19 cellular contexts compared by ENCODE assay signal in genomic region chrX:38006283-38006682, GRCh38. TPM values are rescaled to one million over a fixed set of nuclear protein-coding genes. Genes with fewer than 3 reads are reported as not detected.
DNase-seq lines count a peak whose midpoint lies in the region; ATAC-seq and TF ChIP-seq lines count a peak whose summit lies in the region.
"Had no signal": no experiment of that assay in that cellular context is flagged by ENCODE, and none has a peak within 500 bp of the region (broad histone marks: within the 10 kb centered on the region; RNA-seq: fewer than 3 reads in every experiment).

TSS of gene SYTL5 (plus strand) at chrX:38006553. CDS start at chrX:38033890, 27,337 bp downstream.

- H3K36me3 ChIP-seq in HEK293 (ENCODE audit: control insufficient read depth in 2 of 2, insufficient read depth in 1 of 2, low read length in 2 of 2) = no peaks in the 10 kb centered on the region
- no peaks in the 10 kb centered on the region for H3K36me3 ChIP-seq in gastrocnemius medialis
- H3K36me3 ChIP-seq: SJCRH30, thoracic aorta had no signal

- no peaks in the 10 kb centered on the region for H3K9me3 ChIP-seq in HEK293 (ENCODE audit: control insufficient read depth, insufficient read depth, low read depth, low read length)
- no peaks in the 10 kb centered on the region for H3K9me3 ChIP-seq in gastrocnemius medialis
- H3K9me3 ChIP-seq: SJCRH30, thoracic aorta had no signal

- no peak for TF ChIP-seq CTCF in HEK293 (tag by site-specific recombination; IDR thresholded peaks at IDR 0.05)
- TF ChIP-seq CTCF in epithelial cell of esophagus (IDR thresholded peaks at IDR 0.05; ENCODE audit: insufficient read depth, low read depth, low read length, missing control alignments) = no peak
- no peak for TF ChIP-seq CTCF in progenitor cell of endocrine pancreas (IDR thresholded peaks at IDR 0.05; ENCODE audit: unreplicated experiment)
- no peak for TF ChIP-seq CTCF in gastrocnemius medialis (IDR thresholded peaks at IDR 0.05 in 4 of 5, conservative IDR thresholded peaks at IDR 0.05 in 1 of 5)

- in situ Hi-C loops in gastrocnemius medialis (cut with MboI; ENCODE audit: low sequenced_read_pairs in 4 of 4) = no loop called here

- H3K27ac Mint-ChIP-seq in progenitor cell of endocrine pancreas = peak within 1 kb of the TSS; percentile 89
- H3K27ac Mint-ChIP-seq in activated T-helper 2 cell treated with anti-CD3 and anti-CD28 coated beads, Interferon-gamma antibody, Interleukin-2, Interleukin-4, amounts not matched to agents 10 μg/mL and 5 μg/mL and 100 μg/mL, durations not matched to agents 14 hours and 24 hours and 36 hours = no peak within 1 kb of the TSS
- H3K27ac Mint-ChIP-seq: activated T-helper 17 cell treated with anti-CD3 and anti-CD28 coated beads, Interleukin-2, amount 50 U/mL, for 72 hours; B cell had no signal

- CTCF ChIA-PET in HEK293 (lab: Yijun Ruan, JAX) = interaction anchor here (0.6 to 1.2 kb wide), 3 partner anchors 11 to 278 kb away, joined by 3 to 5 read pairs (median 4); no protein-coding TSS in a partner anchor

- no peak within 1 kb of the TSS for H3K4me3 ChIP-seq in HEK293 (ENCODE audit: low read depth, low read length)
- H3K4me3 ChIP-seq in epithelial cell of esophagus (ENCODE audit: low read length) = peak within 1 kb of the TSS; percentile 33
- H3K4me3 ChIP-seq in gastrocnemius medialis = no peak within 1 kb of the TSS
- H3K4me3 ChIP-seq: SJCRH30, thoracic aorta had no signal

- peaks cover 16% of the 10 kb centered on the region for H3K36me3 Mint-ChIP-seq in progenitor cell of endocrine pancreas (ENCODE audit: insufficient read depth)
- H3K36me3 Mint-ChIP-seq in activated T-helper 2 cell treated with anti-CD3 and anti-CD28 coated beads, Interferon-gamma antibody, Interleukin-2, Interleukin-4, amounts not matched to agents 10 μg/mL and 5 μg/mL and 100 μg/mL, durations not matched to agents 14 hours and 24 hours and 36 hours (ENCODE audit: low read depth) = no peaks in the 10 kb centered on the region

- no peak for TF ChIP-seq POLR2A in gastrocnemius medialis (IDR thresholded peaks at IDR 0.05)

- POLR2A ChIA-PET in HEK293 (lab: Yijun Ruan, JAX) = no interaction called here

- H3K27me3 Mint-ChIP-seq in progenitor cell of endocrine pancreas = no peaks in the 10 kb centered on the region
- peaks cover 6% of the 10 kb centered on the region for H3K27me3 Mint-ChIP-seq in activated T-helper 2 cell treated with anti-CD3 and anti-CD28 coated beads, Interferon-gamma antibody, Interleukin-2, Interleukin-4, amounts not matched to agents 10 μg/mL and 5 μg/mL and 100 μg/mL, durations not matched to agents 14 hours and 24 hours and 36 hours (ENCODE audit: low read depth)

- no peak for ATAC-seq in gastrocnemius medialis
- ATAC-seq: activated T-helper 17 cell treated with anti-CD3 and anti-CD28 coated beads, Interleukin-2, amount 50 U/mL, for 72 hours; left lobe of liver had no signal

- H3K27ac ChIP-seq in HEK293 (ENCODE audit: extremely low read depth, low read depth, low read length) (no peak within 1 kb of the TSS), gastrocnemius medialis (no peak within 1 kb of the TSS)
- H3K27ac ChIP-seq: SJCRH30, thoracic aorta had no signal

- H3K4me1 ChIP-seq in HEK293 (ENCODE audit: control insufficient read depth, insufficient read depth, low read length) (no peaks in the 10 kb centered on the region), gastrocnemius medialis (no peaks in the 10 kb centered on the region)
- H3K4me1 ChIP-seq: SJCRH30 had no signal

- peak; percentile 7 for DNase-seq in NCI-H2196 treated with DMSO at 0.1 percent for 48 hours (lab: John Stamatoyannopoulos, UW; ENCODE audit: unreplicated experiment)
- DNase-seq in epithelial cell of esophagus (ENCODE audit: low read depth) = peak; percentile 65
- DNase-seq in progenitor cell of endocrine pancreas (ENCODE audit: low spot score, unreplicated experiment) = no peak
- no peak for DNase-seq in SKM-1 (lab: John Stamatoyannopoulos, UW; ENCODE audit: unreplicated experiment)
- DNase-seq in activated CD4-positive, CD25-positive, alpha-beta regulatory T cell (lab: John Stamatoyannopoulos, UW) = no peak
- no peak for DNase-seq in activated T-helper 2 cell treated with anti-CD3 and anti-CD28 coated beads, Interferon-gamma antibody, Interleukin-2, Interleukin-4, amounts not matched to agents 10 μg/mL and 5 μg/mL and 100 μg/mL, durations not matched to agents 14 hours and 24 hours and 36 hours (ENCODE audit: low spot score)
- DNase-seq in gastrocnemius medialis = no peak
- DNase-seq: activated CD4-positive, CD25-positive, alpha-beta regulatory T cell treated with anti-CD3 and anti-CD28 coated beads, Interleukin-2, amount 50 U/mL, for 72 hours; cerebellar nuclear complex; foreskin fibroblast; NCI-H446 treated with DMSO at 0.1 percent for 48 hours; posterior cingulate gyrus; SJCRH30 had no signal

- H3K4me1 Mint-ChIP-seq in progenitor cell of endocrine pancreas (ENCODE audit: low read depth) = peaks cover 27% of the 10 kb centered on the region
- peaks cover 2% of the 10 kb centered on the region for H3K4me1 Mint-ChIP-seq in activated T-helper 2 cell treated with anti-CD3 and anti-CD28 coated beads, Interferon-gamma antibody, Interleukin-2, Interleukin-4, amounts not matched to agents 10 μg/mL and 5 μg/mL and 100 μg/mL, durations not matched to agents 14 hours and 24 hours and 36 hours (ENCODE audit: low read depth)
- H3K4me1 Mint-ChIP-seq: B cell had no signal

- H3K4me3 Mint-ChIP-seq in progenitor cell of endocrine pancreas (ENCODE audit: low read depth) = peak within 1 kb of the TSS; percentile 51
- no peak within 1 kb of the TSS for H3K4me3 Mint-ChIP-seq in activated T-helper 2 cell treated with anti-CD3 and anti-CD28 coated beads, Interferon-gamma antibody, Interleukin-2, Interleukin-4, amounts not matched to agents 10 μg/mL and 5 μg/mL and 100 μg/mL, durations not matched to agents 14 hours and 24 hours and 36 hours (ENCODE audit: low read depth)
- H3K4me3 Mint-ChIP-seq: activated T-helper 17 cell treated with anti-CD3 and anti-CD28 coated beads, Interleukin-2, amount 50 U/mL, for 72 hours; B cell had no signal

- peaks cover 48% of the 10 kb centered on the region for H3K9me3 Mint-ChIP-seq in progenitor cell of endocrine pancreas (ENCODE audit: low read depth)
- H3K9me3 Mint-ChIP-seq in activated T-helper 2 cell treated with anti-CD3 and anti-CD28 coated beads, Interferon-gamma antibody, Interleukin-2, Interleukin-4, amounts not matched to agents 10 μg/mL and 5 μg/mL and 100 μg/mL, durations not matched to agents 14 hours and 24 hours and 36 hours = no peaks in the 10 kb centered on the region
- H3K9me3 Mint-ChIP-seq: activated T-helper 17 cell treated with anti-CD3 and anti-CD28 coated beads, Interleukin-2, amount 50 U/mL, for 72 hours had no signal

- no peaks in the 10 kb centered on the region for H3K27me3 ChIP-seq in gastrocnemius medialis
- H3K27me3 ChIP-seq: SJCRH30 had no signal

- intact Hi-C loops in activated T-helper 2 cell treated with anti-CD3 and anti-CD28 coated beads, Interferon-gamma antibody, Interleukin-2, Interleukin-4, amounts not matched to agents 10 μg/mL and 5 μg/mL and 100 μg/mL, durations not matched to agents 14 hours and 24 hours and 36 hours (cut with micrococcal nuclease) = no loop called here
- intact Hi-C loops in gastrocnemius medialis (cut with DNase I; ENCODE audit: low total_unique reads) = no loop called here

TF ChIP-seq in HEK293, 187 proteins besides CTCF, POLR2A, EP300 and RAD21 (continues in another document):
- 0 out of 2 replicates have a peak, but pooled peaks have one; percentile 16 for TF ChIP-seq PRDM6 (tag by site-specific recombination; IDR thresholded peaks at IDR 0.05)
- no peak for TF ChIP-seq ZSCAN16 (tag by site-specific recombination; IDR thresholded peaks at IDR 0.05)
- TF ChIP-seq KLF10 (tag by site-specific recombination; IDR thresholded peaks at IDR 0.05) = no peak
- no peak for TF ChIP-seq ZNF549 (tag by site-specific recombination; IDR thresholded peaks at IDR 0.05)
- TF ChIP-seq PRDM4 (tag by site-specific recombination; IDR thresholded peaks at IDR 0.05) = no peak

RNA-seq across cellular contexts. Expression of gene SYTL5, which starts in this region (rescaled TPM):
- 8.8 and 9.7 TPM in 2 replicates for total RNA-seq in progenitor cell of endocrine pancreas
- total RNA-seq in activated T-helper 2 cell treated with anti-CD3 and anti-CD28 coated beads, Interferon-gamma antibody, Interleukin-2, Interleukin-4, amounts not matched to agents 10 μg/mL and 5 μg/mL and 100 μg/mL, durations not matched to agents 14 hours and 24 hours and 36 hours = not detected in 2 replicates
- not detected for total RNA-seq in gastrocnemius medialis
- total RNA-seq: B cell; T-helper 2 cell treated with Interferon-gamma antibody and Interleukin-4, amounts not matched to agents 100 ng/mL and 5 ng/mL, for 36 hours; thoracic aorta had no signal

Comparison
In these comparisons a context has a peak if more than half of its experiments do, and no peak if none do; other contexts are left out.
1. DNase-seq: peak in NCI-H2196 treated with DMSO at 0.1 percent for 48 hours (single experiment) and epithelial cell of esophagus (single experiment); none in progenitor cell of endocrine pancreas (single experiment), SKM-1 (single experiment), activated CD4-positive, CD25-positive, alpha-beta regulatory T cell (0 of 4), activated T-helper 2 cell treated with anti-CD3 and anti-CD28 coated beads, Interferon-gamma antibody, Interleukin-2, Interleukin-4, amounts not matched to agents 10 μg/mL and 5 μg/mL and 100 μg/mL, durations not matched to agents 14 hours and 24 hours and 36 hours (single experiment) and gastrocnemius medialis (0 of 2).